1 cellular context compared by ENCODE assay signal in the genomic region with DNA sequence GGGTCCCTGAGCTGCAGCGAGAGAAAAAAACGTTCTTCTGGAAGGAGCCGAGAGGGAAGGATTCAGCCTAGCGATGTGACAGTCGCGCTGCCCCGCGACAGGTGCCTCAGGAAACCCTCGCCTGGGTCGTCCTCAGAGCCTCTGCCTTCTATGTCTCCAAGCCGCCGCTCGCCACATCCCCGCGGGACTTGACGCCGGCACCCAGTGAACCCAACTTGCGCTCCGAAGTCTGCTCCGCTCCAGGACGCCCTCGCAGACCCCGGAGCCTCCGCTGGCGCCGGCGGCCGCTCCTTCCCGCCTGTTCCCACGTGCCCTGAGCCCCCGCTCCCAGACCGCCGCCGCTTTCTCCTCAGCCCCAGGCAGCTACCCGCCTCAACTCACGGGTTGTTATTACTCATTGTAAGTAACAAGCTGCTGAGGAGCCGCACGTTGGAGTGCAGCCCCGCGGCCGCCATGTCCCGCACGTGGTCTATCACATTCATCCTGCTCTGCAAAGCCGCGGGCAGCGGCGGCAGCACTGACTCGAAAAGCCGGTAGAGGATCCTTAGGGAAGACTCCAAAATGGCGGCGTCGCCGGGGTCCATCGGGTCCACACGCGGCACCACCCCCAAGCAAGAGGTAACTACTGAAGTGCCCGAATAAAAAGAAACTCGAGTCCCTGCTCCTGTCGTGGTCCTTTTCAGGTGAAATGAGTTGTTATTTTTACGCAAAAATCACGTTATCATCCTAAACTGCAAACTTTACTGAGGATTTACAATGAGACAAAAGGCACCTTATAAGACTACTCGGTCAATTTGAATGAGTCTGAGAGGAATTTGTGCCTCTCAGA.
TF ChIP-seq lines count a peak whose summit lies in the region.

A gene with protein sequence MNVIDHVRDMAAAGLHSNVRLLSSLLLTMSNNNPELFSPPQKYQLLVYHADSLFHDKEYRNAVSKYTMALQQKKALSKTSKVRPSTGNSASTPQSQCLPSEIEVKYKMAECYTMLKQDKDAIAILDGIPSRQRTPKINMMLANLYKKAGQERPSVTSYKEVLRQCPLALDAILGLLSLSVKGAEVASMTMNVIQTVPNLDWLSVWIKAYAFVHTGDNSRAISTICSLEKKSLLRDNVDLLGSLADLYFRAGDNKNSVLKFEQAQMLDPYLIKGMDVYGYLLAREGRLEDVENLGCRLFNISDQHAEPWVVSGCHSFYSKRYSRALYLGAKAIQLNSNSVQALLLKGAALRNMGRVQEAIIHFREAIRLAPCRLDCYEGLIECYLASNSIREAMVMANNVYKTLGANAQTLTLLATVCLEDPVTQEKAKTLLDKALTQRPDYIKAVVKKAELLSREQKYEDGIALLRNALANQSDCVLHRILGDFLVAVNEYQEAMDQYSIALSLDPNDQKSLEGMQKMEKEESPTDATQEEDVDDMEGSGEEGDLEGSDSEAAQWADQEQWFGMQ (minus strand): TSS at position 563 of the 829 bp plus-strand sequence. CDS start 81 bp downstream, at position 482.

TF ChIP-seq in WTC11, 78 proteins besides CTCF, POLR2A, EP300 and RAD21 (continued from another document):
- TF ChIP-seq SP1 (CRISPR knock-in tag; conservative IDR thresholded peaks at IDR 0.05) (no peak), CREM (CRISPR knock-in tag; IDR thresholded peaks at IDR 0.05) (no peak), GABPB1 (CRISPR knock-in tag; IDR thresholded peaks at IDR 0.05) (0 out of 2 replicates have a peak, but pooled peaks have one; percentile 27), ZNF138 (CRISPR knock-in tag; conservative IDR thresholded peaks at IDR 0.05) (no peak), ESRRA (CRISPR knock-in tag; IDR thresholded peaks at IDR 0.05; ENCODE audit: borderline replicate concordance) (0 out of 2 replicates have a peak, but pooled peaks have one; percentile 17), KAT7 (CRISPR knock-in tag; IDR thresholded peaks at IDR 0.05; ENCODE audit: borderline replicate concordance) (0 out of 2 replicates have a peak, but pooled peaks have one; percentile 62), SMAD4 (CRISPR knock-in tag; IDR thresholded peaks at IDR 0.05) (no peak), ZNF423 (CRISPR knock-in tag; IDR thresholded peaks at IDR 0.05) (no peak)
- TF ChIP-seq, protein P1, sequence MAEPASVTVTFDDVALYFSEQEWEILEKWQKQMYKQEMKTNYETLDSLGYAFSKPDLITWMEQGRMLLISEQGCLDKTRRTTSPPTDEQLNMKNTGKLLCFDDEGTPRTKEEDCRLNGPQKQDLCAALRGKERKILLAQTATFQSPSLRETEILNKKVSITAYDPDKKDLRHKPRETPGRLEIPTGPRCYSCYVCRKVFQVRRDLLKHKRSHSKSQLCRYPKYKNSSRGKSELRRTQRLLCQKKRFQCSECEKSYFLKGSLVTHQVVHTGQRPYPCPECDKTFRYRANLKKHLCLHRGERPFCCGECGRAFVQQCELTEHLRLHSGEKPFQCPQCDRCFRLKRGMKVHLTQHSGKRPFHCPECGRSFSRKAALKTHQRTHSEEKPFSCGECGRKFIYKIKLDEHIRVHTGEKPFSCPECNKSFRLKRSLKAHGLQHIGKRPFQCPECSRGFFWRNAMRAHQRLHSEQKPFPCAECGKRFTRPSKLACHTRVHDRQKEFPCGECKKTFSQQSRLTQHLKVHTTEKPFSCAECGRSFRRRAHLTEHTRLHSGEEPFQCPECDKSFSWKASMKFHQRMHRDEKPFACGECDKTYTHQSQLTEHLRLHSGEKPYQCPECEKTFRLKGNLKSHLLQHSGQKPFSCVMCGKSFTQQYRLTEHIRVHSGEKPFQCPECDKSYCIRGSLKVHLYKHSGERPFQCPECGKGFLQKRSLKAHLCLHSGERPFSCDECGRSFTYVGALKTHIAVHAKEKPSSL (CRISPR knock-in tag; conservative IDR thresholded peaks at IDR 0.05): no peak
- TF ChIP-seq, protein P2, sequence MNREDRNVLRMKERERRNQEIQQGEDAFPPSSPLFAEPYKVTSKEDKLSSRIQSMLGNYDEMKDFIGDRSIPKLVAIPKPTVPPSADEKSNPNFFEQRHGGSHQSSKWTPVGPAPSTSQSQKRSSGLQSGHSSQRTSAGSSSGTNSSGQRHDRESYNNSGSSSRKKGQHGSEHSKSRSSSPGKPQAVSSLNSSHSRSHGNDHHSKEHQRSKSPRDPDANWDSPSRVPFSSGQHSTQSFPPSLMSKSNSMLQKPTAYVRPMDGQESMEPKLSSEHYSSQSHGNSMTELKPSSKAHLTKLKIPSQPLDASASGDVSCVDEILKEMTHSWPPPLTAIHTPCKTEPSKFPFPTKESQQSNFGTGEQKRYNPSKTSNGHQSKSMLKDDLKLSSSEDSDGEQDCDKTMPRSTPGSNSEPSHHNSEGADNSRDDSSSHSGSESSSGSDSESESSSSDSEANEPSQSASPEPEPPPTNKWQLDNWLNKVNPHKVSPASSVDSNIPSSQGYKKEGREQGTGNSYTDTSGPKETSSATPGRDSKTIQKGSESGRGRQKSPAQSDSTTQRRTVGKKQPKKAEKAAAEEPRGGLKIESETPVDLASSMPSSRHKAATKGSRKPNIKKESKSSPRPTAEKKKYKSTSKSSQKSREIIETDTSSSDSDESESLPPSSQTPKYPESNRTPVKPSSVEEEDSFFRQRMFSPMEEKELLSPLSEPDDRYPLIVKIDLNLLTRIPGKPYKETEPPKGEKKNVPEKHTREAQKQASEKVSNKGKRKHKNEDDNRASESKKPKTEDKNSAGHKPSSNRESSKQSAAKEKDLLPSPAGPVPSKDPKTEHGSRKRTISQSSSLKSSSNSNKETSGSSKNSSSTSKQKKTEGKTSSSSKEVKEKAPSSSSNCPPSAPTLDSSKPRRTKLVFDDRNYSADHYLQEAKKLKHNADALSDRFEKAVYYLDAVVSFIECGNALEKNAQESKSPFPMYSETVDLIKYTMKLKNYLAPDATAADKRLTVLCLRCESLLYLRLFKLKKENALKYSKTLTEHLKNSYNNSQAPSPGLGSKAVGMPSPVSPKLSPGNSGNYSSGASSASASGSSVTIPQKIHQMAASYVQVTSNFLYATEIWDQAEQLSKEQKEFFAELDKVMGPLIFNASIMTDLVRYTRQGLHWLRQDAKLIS (CRISPR knock-in tag; IDR thresholded peaks at IDR 0.05; ENCODE audit: borderline replicate concordance): no peak
- TF ChIP-seq, protein P3, sequence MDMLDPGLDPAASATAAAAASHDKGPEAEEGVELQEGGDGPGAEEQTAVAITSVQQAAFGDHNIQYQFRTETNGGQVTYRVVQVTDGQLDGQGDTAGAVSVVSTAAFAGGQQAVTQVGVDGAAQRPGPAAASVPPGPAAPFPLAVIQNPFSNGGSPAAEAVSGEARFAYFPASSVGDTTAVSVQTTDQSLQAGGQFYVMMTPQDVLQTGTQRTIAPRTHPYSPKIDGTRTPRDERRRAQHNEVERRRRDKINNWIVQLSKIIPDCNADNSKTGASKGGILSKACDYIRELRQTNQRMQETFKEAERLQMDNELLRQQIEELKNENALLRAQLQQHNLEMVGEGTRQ (CRISPR knock-in tag; IDR thresholded peaks at IDR 0.05): peak; percentile 59
- TF ChIP-seq, protein P4, sequence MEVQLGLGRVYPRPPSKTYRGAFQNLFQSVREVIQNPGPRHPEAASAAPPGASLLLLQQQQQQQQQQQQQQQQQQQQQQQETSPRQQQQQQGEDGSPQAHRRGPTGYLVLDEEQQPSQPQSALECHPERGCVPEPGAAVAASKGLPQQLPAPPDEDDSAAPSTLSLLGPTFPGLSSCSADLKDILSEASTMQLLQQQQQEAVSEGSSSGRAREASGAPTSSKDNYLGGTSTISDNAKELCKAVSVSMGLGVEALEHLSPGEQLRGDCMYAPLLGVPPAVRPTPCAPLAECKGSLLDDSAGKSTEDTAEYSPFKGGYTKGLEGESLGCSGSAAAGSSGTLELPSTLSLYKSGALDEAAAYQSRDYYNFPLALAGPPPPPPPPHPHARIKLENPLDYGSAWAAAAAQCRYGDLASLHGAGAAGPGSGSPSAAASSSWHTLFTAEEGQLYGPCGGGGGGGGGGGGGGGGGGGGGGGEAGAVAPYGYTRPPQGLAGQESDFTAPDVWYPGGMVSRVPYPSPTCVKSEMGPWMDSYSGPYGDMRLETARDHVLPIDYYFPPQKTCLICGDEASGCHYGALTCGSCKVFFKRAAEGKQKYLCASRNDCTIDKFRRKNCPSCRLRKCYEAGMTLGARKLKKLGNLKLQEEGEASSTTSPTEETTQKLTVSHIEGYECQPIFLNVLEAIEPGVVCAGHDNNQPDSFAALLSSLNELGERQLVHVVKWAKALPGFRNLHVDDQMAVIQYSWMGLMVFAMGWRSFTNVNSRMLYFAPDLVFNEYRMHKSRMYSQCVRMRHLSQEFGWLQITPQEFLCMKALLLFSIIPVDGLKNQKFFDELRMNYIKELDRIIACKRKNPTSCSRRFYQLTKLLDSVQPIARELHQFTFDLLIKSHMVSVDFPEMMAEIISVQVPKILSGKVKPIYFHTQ (CRISPR knock-in tag; IDR thresholded peaks at IDR 0.05): no peak
- TF ChIP-seq, protein P5, sequence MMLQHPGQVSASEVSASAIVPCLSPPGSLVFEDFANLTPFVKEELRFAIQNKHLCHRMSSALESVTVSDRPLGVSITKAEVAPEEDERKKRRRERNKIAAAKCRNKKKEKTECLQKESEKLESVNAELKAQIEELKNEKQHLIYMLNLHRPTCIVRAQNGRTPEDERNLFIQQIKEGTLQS (CRISPR knock-in tag; conservative IDR thresholded peaks at IDR 0.05): no peak
